ENCODE assay signal across 1 cellular context in genomic region chr2:202164409-202164808, GRCh38.
TF ChIP-seq lines count a peak whose summit lies in the region.

No MANE protein-coding gene starts in this region.

TF ChIP-seq in H1, 55 proteins besides CTCF, POLR2A, EP300 and RAD21:
- no peak for TF ChIP-seq SUZ12 (IDR thresholded peaks at IDR 0.05; ENCODE audit: low read length)
- TF ChIP-seq KDM1A (IDR thresholded peaks at IDR 0.05; ENCODE audit: borderline replicate concordance, low read length) = no peak
- TF ChIP-seq, protein P1, sequence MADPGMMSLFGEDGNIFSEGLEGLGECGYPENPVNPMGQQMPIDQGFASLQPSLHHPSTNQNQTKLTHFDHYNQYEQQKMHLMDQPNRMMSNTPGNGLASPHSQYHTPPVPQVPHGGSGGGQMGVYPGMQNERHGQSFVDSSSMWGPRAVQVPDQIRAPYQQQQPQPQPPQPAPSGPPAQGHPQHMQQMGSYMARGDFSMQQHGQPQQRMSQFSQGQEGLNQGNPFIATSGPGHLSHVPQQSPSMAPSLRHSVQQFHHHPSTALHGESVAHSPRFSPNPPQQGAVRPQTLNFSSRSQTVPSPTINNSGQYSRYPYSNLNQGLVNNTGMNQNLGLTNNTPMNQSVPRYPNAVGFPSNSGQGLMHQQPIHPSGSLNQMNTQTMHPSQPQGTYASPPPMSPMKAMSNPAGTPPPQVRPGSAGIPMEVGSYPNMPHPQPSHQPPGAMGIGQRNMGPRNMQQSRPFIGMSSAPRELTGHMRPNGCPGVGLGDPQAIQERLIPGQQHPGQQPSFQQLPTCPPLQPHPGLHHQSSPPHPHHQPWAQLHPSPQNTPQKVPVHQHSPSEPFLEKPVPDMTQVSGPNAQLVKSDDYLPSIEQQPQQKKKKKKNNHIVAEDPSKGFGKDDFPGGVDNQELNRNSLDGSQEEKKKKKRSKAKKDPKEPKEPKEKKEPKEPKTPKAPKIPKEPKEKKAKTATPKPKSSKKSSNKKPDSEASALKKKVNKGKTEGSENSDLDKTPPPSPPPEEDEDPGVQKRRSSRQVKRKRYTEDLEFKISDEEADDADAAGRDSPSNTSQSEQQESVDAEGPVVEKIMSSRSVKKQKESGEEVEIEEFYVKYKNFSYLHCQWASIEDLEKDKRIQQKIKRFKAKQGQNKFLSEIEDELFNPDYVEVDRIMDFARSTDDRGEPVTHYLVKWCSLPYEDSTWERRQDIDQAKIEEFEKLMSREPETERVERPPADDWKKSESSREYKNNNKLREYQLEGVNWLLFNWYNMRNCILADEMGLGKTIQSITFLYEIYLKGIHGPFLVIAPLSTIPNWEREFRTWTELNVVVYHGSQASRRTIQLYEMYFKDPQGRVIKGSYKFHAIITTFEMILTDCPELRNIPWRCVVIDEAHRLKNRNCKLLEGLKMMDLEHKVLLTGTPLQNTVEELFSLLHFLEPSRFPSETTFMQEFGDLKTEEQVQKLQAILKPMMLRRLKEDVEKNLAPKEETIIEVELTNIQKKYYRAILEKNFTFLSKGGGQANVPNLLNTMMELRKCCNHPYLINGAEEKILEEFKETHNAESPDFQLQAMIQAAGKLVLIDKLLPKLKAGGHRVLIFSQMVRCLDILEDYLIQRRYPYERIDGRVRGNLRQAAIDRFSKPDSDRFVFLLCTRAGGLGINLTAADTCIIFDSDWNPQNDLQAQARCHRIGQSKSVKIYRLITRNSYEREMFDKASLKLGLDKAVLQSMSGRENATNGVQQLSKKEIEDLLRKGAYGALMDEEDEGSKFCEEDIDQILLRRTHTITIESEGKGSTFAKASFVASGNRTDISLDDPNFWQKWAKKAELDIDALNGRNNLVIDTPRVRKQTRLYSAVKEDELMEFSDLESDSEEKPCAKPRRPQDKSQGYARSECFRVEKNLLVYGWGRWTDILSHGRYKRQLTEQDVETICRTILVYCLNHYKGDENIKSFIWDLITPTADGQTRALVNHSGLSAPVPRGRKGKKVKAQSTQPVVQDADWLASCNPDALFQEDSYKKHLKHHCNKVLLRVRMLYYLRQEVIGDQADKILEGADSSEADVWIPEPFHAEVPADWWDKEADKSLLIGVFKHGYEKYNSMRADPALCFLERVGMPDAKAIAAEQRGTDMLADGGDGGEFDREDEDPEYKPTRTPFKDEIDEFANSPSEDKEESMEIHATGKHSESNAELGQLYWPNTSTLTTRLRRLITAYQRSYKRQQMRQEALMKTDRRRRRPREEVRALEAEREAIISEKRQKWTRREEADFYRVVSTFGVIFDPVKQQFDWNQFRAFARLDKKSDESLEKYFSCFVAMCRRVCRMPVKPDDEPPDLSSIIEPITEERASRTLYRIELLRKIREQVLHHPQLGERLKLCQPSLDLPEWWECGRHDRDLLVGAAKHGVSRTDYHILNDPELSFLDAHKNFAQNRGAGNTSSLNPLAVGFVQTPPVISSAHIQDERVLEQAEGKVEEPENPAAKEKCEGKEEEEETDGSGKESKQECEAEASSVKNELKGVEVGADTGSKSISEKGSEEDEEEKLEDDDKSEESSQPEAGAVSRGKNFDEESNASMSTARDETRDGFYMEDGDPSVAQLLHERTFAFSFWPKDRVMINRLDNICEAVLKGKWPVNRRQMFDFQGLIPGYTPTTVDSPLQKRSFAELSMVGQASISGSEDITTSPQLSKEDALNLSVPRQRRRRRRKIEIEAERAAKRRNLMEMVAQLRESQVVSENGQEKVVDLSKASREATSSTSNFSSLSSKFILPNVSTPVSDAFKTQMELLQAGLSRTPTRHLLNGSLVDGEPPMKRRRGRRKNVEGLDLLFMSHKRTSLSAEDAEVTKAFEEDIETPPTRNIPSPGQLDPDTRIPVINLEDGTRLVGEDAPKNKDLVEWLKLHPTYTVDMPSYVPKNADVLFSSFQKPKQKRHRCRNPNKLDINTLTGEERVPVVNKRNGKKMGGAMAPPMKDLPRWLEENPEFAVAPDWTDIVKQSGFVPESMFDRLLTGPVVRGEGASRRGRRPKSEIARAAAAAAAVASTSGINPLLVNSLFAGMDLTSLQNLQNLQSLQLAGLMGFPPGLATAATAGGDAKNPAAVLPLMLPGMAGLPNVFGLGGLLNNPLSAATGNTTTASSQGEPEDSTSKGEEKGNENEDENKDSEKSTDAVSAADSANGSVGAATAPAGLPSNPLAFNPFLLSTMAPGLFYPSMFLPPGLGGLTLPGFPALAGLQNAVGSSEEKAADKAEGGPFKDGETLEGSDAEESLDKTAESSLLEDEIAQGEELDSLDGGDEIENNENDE (IDR thresholded peaks at IDR 0.05; ENCODE audit: insufficient replicate concordance, low read length) = no peak
- no peak for TF ChIP-seq CHD1 (IDR thresholded peaks at IDR 0.05; ENCODE audit: low read depth, low read length)
- TF ChIP-seq TAF1 (IDR thresholded peaks at IDR 0.05; ENCODE audit: low read depth, low read length) = no peak
